ENCODE assay signal across 25 cellular contexts in the genomic region with DNA sequence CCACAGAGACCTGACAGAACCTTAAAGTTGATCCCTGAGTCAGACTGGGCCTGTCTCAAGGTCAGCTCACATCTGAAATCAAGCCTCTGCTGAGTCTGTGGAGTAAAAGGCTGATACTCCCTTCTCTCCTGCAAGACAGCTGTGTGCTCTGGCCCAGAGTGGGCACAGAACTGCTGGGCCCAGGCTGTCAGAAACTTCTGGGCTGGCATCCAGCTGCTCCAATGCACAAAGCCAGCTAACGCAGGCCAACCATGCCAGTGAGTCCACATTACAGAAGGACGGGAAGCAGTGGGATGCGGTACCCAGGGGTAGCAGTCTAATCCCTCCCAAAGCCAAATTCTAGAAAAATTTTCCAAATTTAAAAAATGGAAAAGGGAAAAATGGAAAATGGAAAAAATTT. TPM values are rescaled to one million over a fixed set of nuclear protein-coding genes. Genes with fewer than 3 reads are reported as not detected.
"Had no signal": no experiment of that assay in that cellular context is flagged by ENCODE, and none has a peak within 500 bp of the region (broad histone marks: within the 10 kb centered on the region; RNA-seq: fewer than 3 reads in every experiment).

No MANE protein-coding gene starts in this region.

- DNase-seq: effector memory CD8-positive, alpha-beta T cell; foreskin melanocyte; heart right ventricle; kidney; left cardiac atrium; left ventricle myocardium inferior; lower lobe of right lung; mesenchymal stem cell; naive B cell; nephron progenitor cell; sigmoid colon; stimulated activated CD4-positive, alpha-beta T cell treated with anti-CD3 and anti-CD28 coated beads, Interleukin-12 subunit alpha, Interleukin-12 subunit beta, amount 100 ng/mL, for 4 hours; stimulated activated naive CD4-positive, alpha-beta T cell treated with Interleukin-2 at 50 U/mL for 16 hours; tibial artery; upper lobe of left lung had no signal

- H3K4me1 Mint-ChIP-seq: central memory CD8-positive, alpha-beta T cell had no signal

- H3K36me3 ChIP-seq: heart right ventricle, left ventricle myocardium inferior, lower lobe of right lung, right atrium auricular region, sigmoid colon, tibial artery, upper lobe of left lung, vagina had no signal

- H3K9me3 ChIP-seq: heart right ventricle, left ventricle myocardium inferior, lower lobe of right lung, right atrium auricular region, sigmoid colon, tibial artery, upper lobe of left lung, vagina had no signal

- H3K27ac Mint-ChIP-seq: dendritic cell treated with granulocyte-macrophage colony-stimulating factor and Interleukin-4, amounts not matched to agents 40 ng/mL and 50 ng/mL, for 4 days; effector memory CD8-positive, alpha-beta T cell; naive B cell; nephron progenitor cell had no signal

- H3K9me3 Mint-ChIP-seq: central memory CD8-positive, alpha-beta T cell; dendritic cell treated with granulocyte-macrophage colony-stimulating factor and Interleukin-4, amounts not matched to agents 40 ng/mL and 50 ng/mL, for 4 days; effector memory CD8-positive, alpha-beta T cell; nephron progenitor cell had no signal

- H3K4me3 ChIP-seq: heart right ventricle, left ventricle myocardium inferior, lower lobe of right lung, right atrium auricular region, sigmoid colon, skin epidermis, tibial artery, upper lobe of left lung, vagina had no signal

- H3K4me3 Mint-ChIP-seq: central memory CD8-positive, alpha-beta T cell; dendritic cell treated with granulocyte-macrophage colony-stimulating factor and Interleukin-4, amounts not matched to agents 40 ng/mL and 50 ng/mL, for 4 days; effector memory CD8-positive, alpha-beta T cell; naive B cell; nephron progenitor cell had no signal

- ATAC-seq: effector memory CD8-positive, alpha-beta T cell; heart right ventricle; left cardiac atrium; lower lobe of right lung had no signal

- H3K36me3 Mint-ChIP-seq: naive B cell had no signal

RNA-seq across cellular contexts. Expression of gene TRIM31, which starts 11.5 kb away (rescaled TPM):
- total RNA-seq: epithelial cell of proximal tubule, glomerular endothelial cell, heart right ventricle, left cardiac atrium, left ventricle myocardium inferior, osteoblast, posterior vena cava, right atrium auricular region, temporal lobe, vagina had no signal

RNA-seq across cellular contexts. Expression of gene TRIM40, which starts 11.5 kb away (rescaled TPM):
- total RNA-seq: epithelial cell of proximal tubule, glomerular endothelial cell, heart right ventricle, kidney, left cardiac atrium, left ventricle myocardium inferior, lower lobe of right lung, osteoblast, posterior vena cava, right atrium auricular region, sigmoid colon, temporal lobe, upper lobe of left lung, vagina had no signal

RNA-seq across cellular contexts. Expression of gene TRIM10, which starts 36.6 kb away (rescaled TPM):
- total RNA-seq: epithelial cell of proximal tubule, glomerular endothelial cell, heart right ventricle, left cardiac atrium, left ventricle myocardium inferior, lower lobe of right lung, osteoblast, posterior vena cava, right atrium auricular region, vagina had no signal

RNA-seq across cellular contexts. Expression of gene TRIM15, which starts 39.0 kb away (rescaled TPM):
- total RNA-seq: epithelial cell of proximal tubule, glomerular endothelial cell, heart right ventricle, left cardiac atrium, left ventricle myocardium inferior, lower lobe of right lung, osteoblast, posterior vena cava, right atrium auricular region, temporal lobe, vagina had no signal

RNA-seq across cellular contexts. Expression of gene RNF39, which starts 48.8 kb away (rescaled TPM):
- total RNA-seq: epithelial cell of proximal tubule, glomerular endothelial cell, heart right ventricle, left cardiac atrium, left ventricle myocardium inferior, osteoblast, posterior vena cava, sigmoid colon, temporal lobe had no signal
